Comparison of ENCODE assay signal across 1 cellular context in genomic region chr9:92734931-92735906, GRCh38.
TF ChIP-seq lines count a peak whose summit lies in the region.

No MANE protein-coding gene starts in this region.

TF ChIP-seq in H1, 55 proteins besides CTCF, POLR2A, EP300 and RAD21:
- TF ChIP-seq USF2 (IDR thresholded peaks at IDR 0.05; ENCODE audit: low read length) (no peak), FOSL1 (IDR thresholded peaks at IDR 0.05; ENCODE audit: insufficient read depth, low read depth, low read length) (no peak), NANOG (IDR thresholded peaks at IDR 0.05; ENCODE audit: insufficient read depth, low read depth, low read length, poor library complexity, severe bottlenecking) (no peak), CBX5 (IDR thresholded peaks at IDR 0.05; ENCODE audit: low read depth, low read length) (no peak), TEAD4 (IDR thresholded peaks at IDR 0.05; ENCODE audit: low read depth, low read length) (no peak), GABPA (IDR thresholded peaks at IDR 0.05; ENCODE audit: borderline replicate concordance, insufficient read depth, low read length) (no peak), CEBPB (IDR thresholded peaks at IDR 0.05; ENCODE audit: low read depth, low read length) (no peak)
